Comparison of ENCODE assay signal across 9 cellular contexts in the genomic region with DNA sequence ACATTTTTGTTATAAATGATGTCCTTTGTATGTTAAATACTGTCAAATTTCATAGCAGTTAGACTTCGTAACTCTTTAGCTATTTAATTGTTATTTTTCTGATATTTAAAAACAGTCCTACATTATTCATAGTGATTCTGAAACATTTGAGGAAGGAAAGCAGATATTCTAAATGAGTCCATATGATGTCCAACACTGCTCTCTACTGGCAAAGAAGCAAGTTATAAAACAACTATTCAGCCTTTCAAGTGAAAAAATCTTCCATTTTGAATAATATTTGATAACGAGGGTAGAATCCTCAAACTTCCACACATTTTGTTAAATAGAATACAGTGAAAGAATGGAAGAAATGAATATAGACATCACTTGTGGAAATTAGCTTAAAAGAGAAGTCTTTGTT.
DNase-seq lines count a peak whose midpoint lies in the region; ATAC-seq, FAIRE-seq and TF ChIP-seq lines count a peak whose summit lies in the region.
"Had no signal": no experiment of that assay in that cellular context is flagged by ENCODE, and none has a peak within 500 bp of the region (broad histone marks: within the 10 kb centered on the region; RNA-seq: fewer than 3 reads in every experiment).

No MANE protein-coding gene starts in this region.

- H3K4me3 ChIP-seq in Jurkat, Clone E6-1 (ENCODE audit: low read length): no peak overlapping the region
- H3K4me3 ChIP-seq in fibroblast of mammary gland (ENCODE audit: control insufficient read depth, low read depth, low read length) (no peak overlapping the region), small intestine (ENCODE audit: low read depth in 1 of 2, low read length in 2 of 2) (no peak overlapping the region)

- no peaks in the 10 kb centered on the region for H3K27me3 ChIP-seq in small intestine (ENCODE audit: control insufficient read depth in 2 of 2, insufficient read depth in 2 of 2, low read length in 2 of 2)

- peak; percentile 38 for DNase-seq in A172 (ENCODE audit: low spot score)
- peak; percentile 6 for DNase-seq in Jurkat, Clone E6-1 (ENCODE audit: low read depth, low spot score)
- peak; percentile 83 for DNase-seq in RKO (ENCODE audit: low spot score)
- peak; percentile 72 for DNase-seq in fibroblast of mammary gland (ENCODE audit: low read depth)
- peak; percentile 28 for DNase-seq in small intestine
- no peak for DNase-seq in stimulated activated naive CD4-positive, alpha-beta T cell treated with Interleukin-2 at 50 U/mL for 16 hours (lab: John Stamatoyannopoulos, UW)
- DNase-seq: activated naive CD8-positive, alpha-beta T cell treated with anti-CD3 and anti-CD28 coated beads, Interleukin-2, amount 10 ng/mL, durations not matched to agents 7 days and 5 days had no signal

- ATAC-seq in GM18508 (IDR thresholded peaks at IDR 0.05; ENCODE audit: insufficient read depth, unreplicated experiment): peak; percentile 57
- ATAC-seq in HG03139 (IDR thresholded peaks at IDR 0.05; ENCODE audit: unreplicated experiment): no peak

- FAIRE-seq in small intestine (lab: Jason Lieb, UNC): peak; percentile 88

- peak; percentile 64 for TF ChIP-seq CTCF in fibroblast of mammary gland (conservative IDR thresholded peaks at IDR 0.05; ENCODE audit: control insufficient read depth, insufficient read depth, low read depth, low read length)

- no peak overlapping the region for H3K27ac ChIP-seq in small intestine (ENCODE audit: low read depth in 1 of 2, low read length in 1 of 2)

- H3K9me3 ChIP-seq in small intestine (ENCODE audit: control insufficient read depth, low read depth): no peaks in the 10 kb centered on the region

- 8 to 15% (median 11%) methylated on average over 2 of the region's 2 CpGs for WGBS in small intestine, 3 donors

- H3K4me1 ChIP-seq in small intestine (ENCODE audit: control insufficient read depth in 2 of 2, insufficient read depth in 1 of 2, low read depth in 1 of 2, low read length in 1 of 2): no peaks in the 10 kb centered on the region

- H3K36me3 ChIP-seq in small intestine (ENCODE audit: control insufficient read depth in 2 of 2, insufficient read depth in 2 of 2, low read length in 2 of 2): no peaks in the 10 kb centered on the region
